ENCODE assay signal across 6 cellular contexts in the genomic region with DNA sequence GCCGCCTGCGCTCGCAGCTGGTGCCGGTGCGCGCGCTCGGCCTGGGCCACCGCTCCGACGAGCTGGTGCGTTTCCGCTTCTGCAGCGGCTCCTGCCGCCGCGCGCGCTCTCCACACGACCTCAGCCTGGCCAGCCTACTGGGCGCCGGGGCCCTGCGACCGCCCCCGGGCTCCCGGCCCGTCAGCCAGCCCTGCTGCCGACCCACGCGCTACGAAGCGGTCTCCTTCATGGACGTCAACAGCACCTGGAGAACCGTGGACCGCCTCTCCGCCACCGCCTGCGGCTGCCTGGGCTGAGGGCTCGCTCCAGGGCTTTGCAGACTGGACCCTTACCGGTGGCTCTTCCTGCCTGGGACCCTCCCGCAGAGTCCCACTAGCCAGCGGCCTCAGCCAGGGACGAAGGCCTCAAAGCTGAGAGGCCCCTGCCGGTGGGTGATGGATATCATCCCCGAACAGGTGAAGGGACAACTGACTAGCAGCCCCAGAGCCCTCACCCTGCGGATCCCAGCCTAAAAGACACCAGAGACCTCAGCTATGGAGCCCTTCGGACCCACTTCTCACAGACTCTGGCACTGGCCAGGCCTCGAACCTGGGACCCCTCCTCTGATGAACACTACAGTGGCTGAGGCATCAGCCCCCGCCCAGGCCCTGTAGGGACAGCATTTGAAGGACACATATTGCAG. TPM values are rescaled to one million over a fixed set of nuclear protein-coding genes. Genes with fewer than 3 reads are reported as not detected.
A peak's percentile ranks its signal among the peaks of the same experiment; 100 is the strongest.
DNase-seq lines count a peak whose midpoint lies in the region; ATAC-seq and TF ChIP-seq lines count a peak whose summit lies in the region.

No MANE protein-coding gene starts in this region.

- TF ChIP-seq CTCF in BE2C (IDR thresholded peaks at IDR 0.05; ENCODE audit: low read depth, low read length): peak; percentile 15; the same call in 1 of the 2 replicates
- TF ChIP-seq CTCF in fibroblast of the aortic adventitia (IDR thresholded peaks at IDR 0.05; ENCODE audit: insufficient read depth, low read length): peak; percentile 6
- no peak for TF ChIP-seq CTCF in smooth muscle cell (IDR thresholded peaks at IDR 0.05; ENCODE audit: borderline replicate concordance, insufficient read depth, poor library complexity, severe bottlenecking)

- H3K27me3 ChIP-seq in BE2C: no peaks in the 10 kb centered on the region
- H3K27me3 ChIP-seq in smooth muscle cell (ENCODE audit: low read depth): peaks cover 25% of the 10 kb centered on the region

- H3K79me2 ChIP-seq in smooth muscle cell (ENCODE audit: low read depth): no peaks in the 10 kb centered on the region

- H3K4me3 ChIP-seq in BE2C (ENCODE audit: low read depth, low read length) (peak overlapping the region; percentile 40), fibroblast of the aortic adventitia (ENCODE audit: low read depth, low read length) (peak overlapping the region; percentile 28), smooth muscle cell (peak overlapping the region; percentile 42)

- H3K4me2 ChIP-seq in smooth muscle cell: peak overlapping the region; percentile 87

- no peak overlapping the region for H2AFZ ChIP-seq in smooth muscle cell (ENCODE audit: low read depth)

- no peaks in the 10 kb centered on the region for H4K20me1 ChIP-seq in smooth muscle cell (ENCODE audit: low read depth)

- no peak overlapping the region for H3K27ac ChIP-seq in smooth muscle cell (ENCODE audit: low read depth)

- H3K9ac ChIP-seq in smooth muscle cell (ENCODE audit: low read depth): no peak overlapping the region

- H3K4me1 ChIP-seq in BE2C: no peaks in the 10 kb centered on the region
- no peaks in the 10 kb centered on the region for H3K4me1 ChIP-seq in smooth muscle cell (ENCODE audit: low read depth)

- peak; percentile 55 for DNase-seq in BE2C
- peak; percentile 92 for DNase-seq in NCI-H510A (lab: John Stamatoyannopoulos, UW)
- peak; percentile 9 for DNase-seq in fibroblast of the aortic adventitia (ENCODE audit: low read depth)
- no peak for DNase-seq in smooth muscle cell (lab: John Stamatoyannopoulos, UW; ENCODE audit: unreplicated experiment)
- DNase-seq in activated CD8-positive, alpha-beta memory T cell treated with anti-CD3 and anti-CD28 coated beads, Interleukin-2, amount 50 U/mL, for 48 hours: no peak

- H3F3A ChIP-seq in smooth muscle cell (ENCODE audit: low read depth): no peaks in the 10 kb centered on the region

- H3K36me3 ChIP-seq in BE2C (no peaks in the 10 kb centered on the region), smooth muscle cell (ENCODE audit: low read depth) (no peaks in the 10 kb centered on the region)

- 21% methylated on average over 26 of the region's 49 CpGs for WGBS in smooth muscle cell (ENCODE audit: low lambda C conversion rate)

- H3K9me3 ChIP-seq in BE2C: no peaks in the 10 kb centered on the region
- no peaks in the 10 kb centered on the region for H3K9me3 ChIP-seq in smooth muscle cell (replicated peaks; ENCODE audit: low read depth)

- ATAC-seq in HG03108 (IDR thresholded peaks at IDR 0.05; ENCODE audit: unreplicated experiment): no peak

RNA-seq across cellular contexts. Expression of gene ARTN, which starts 3.0 kb away (rescaled TPM):
- polyA plus RNA-seq in BE2C (2012; ENCODE audit: insufficient read depth, insufficient read length, low read depth): not detected
- total RNA-seq in fibroblast of the aortic adventitia (ENCODE audit: low replicate concordance): not detected in 2 replicates
- total RNA-seq in smooth muscle cell: 0.36 TPM in 1 of 2 replicates, not detected in the other
- polyA plus RNA-seq in smooth muscle cell: 0.27 and 0.34 TPM in 2 replicates

RNA-seq across cellular contexts. Expression of gene IPO13, which starts 10.1 kb away (rescaled TPM):
- polyA plus RNA-seq in BE2C (2012; ENCODE audit: insufficient read depth, insufficient read length, low read depth): 17.4 TPM
- total RNA-seq in fibroblast of the aortic adventitia (ENCODE audit: low replicate concordance) (16.2 and 20.8 TPM in 2 replicates), smooth muscle cell (10.4 and 11.2 TPM in 2 replicates)
- polyA plus RNA-seq in smooth muscle cell: 19.3 and 21.2 TPM in 2 replicates

RNA-seq across cellular contexts. Expression of gene DPH2, which starts 33.2 kb away (rescaled TPM):
- 116 TPM for polyA plus RNA-seq in BE2C (2012; ENCODE audit: insufficient read depth, insufficient read length, low read depth)
- total RNA-seq in fibroblast of the aortic adventitia (ENCODE audit: low replicate concordance) (15.1 and 15.6 TPM in 2 replicates), smooth muscle cell (9.8 and 23.5 TPM in 2 replicates)
- 20.3 and 26.5 TPM in 2 replicates for polyA plus RNA-seq in smooth muscle cell

RNA-seq across cellular contexts. Expression of gene ATP6V0B, which starts 38.1 kb away (rescaled TPM):
- 402 TPM for polyA plus RNA-seq in BE2C (2012; ENCODE audit: insufficient read depth, insufficient read length, low read depth)
- total RNA-seq in fibroblast of the aortic adventitia (ENCODE audit: low replicate concordance) (47.3 and 53.1 TPM in 2 replicates), smooth muscle cell (95.3 and 106 TPM in 2 replicates)
- 203 and 222 TPM in 2 replicates for polyA plus RNA-seq in smooth muscle cell

RNA-seq across cellular contexts. Expression of gene B4GALT2, which starts 42.4 kb away (rescaled TPM):
- 49.7 TPM for polyA plus RNA-seq in BE2C (2012; ENCODE audit: insufficient read depth, insufficient read length, low read depth)
- total RNA-seq in fibroblast of the aortic adventitia (ENCODE audit: low replicate concordance): 19.7 and 99.1 TPM in 2 replicates
- total RNA-seq in smooth muscle cell: 52.4 and 67.0 TPM in 2 replicates
- polyA plus RNA-seq in smooth muscle cell: 113 and 135 TPM in 2 replicates

Comparison
In these comparisons a context has a peak if more than half of its experiments do, and no peak if none do; other contexts are left out.
1. DNase-seq: peak in BE2C (single experiment), NCI-H510A (single experiment) and fibroblast of the aortic adventitia (single experiment); none in smooth muscle cell (single experiment) and activated CD8-positive, alpha-beta memory T cell treated with anti-CD3 and anti-CD28 coated beads, Interleukin-2, amount 50 U/mL, for 48 hours (single experiment).
2. Peak in every context shown above with its lines, with median percentiles within 50 percentile points of each other: H3K4me3 ChIP-seq.